Comparison of ENCODE assay signal across 8 cellular contexts in genomic region chr1:27934818-27935549, GRCh38. TPM values are rescaled to one million over a fixed set of nuclear protein-coding genes. Genes with fewer than 3 reads are reported as not detected.
A peak's percentile ranks its signal among the peaks of the same experiment; 100 is the strongest.
DNase-seq lines count a peak whose midpoint lies in the region; ATAC-seq and TF ChIP-seq lines count a peak whose summit lies in the region.

Gene SMPDL3B (plus strand): TSS chr1:27935000. CDS start chr1:27935184, 184 bp downstream.

- H3K9me3 ChIP-seq in IMR-90 (ENCODE audit: control insufficient read depth, insufficient read depth, low read length) (no peaks in the 10 kb centered on the region), iPS-18a (ENCODE audit: control insufficient read depth, low read depth, low read length) (no peaks in the 10 kb centered on the region), testis (no peaks in the 10 kb centered on the region)

- no peaks in the 10 kb centered on the region for H3K79me1 ChIP-seq in IMR-90 (ENCODE audit: low read depth in 1 of 2, low read length in 2 of 2)

- no peak within 1 kb of the TSS for H3K56ac ChIP-seq in IMR-90 (ENCODE audit: extremely low read depth, insufficient read depth, low read length)

- TF ChIP-seq RAD21 in IMR-90 (IDR thresholded peaks at IDR 0.05; ENCODE audit: low read length), result no peak

- POLR2A ChIA-PET in IMR-90 (lab: Charles Lee; ENCODE audit: unreplicated experiment), result no interaction called here

- H2BK20ac ChIP-seq in IMR-90 (ENCODE audit: low read depth, low read length), result no peak within 1 kb of the TSS

- peaks cover 25% of the 10 kb centered on the region for H3K27me3 ChIP-seq in IMR-90 (ENCODE audit: control insufficient read depth, insufficient read depth, low read length)
- H3K27me3 ChIP-seq in iPS-18a (ENCODE audit: control insufficient read depth, insufficient read depth, low read length), result peaks cover 4% of the 10 kb centered on the region
- no peaks in the 10 kb centered on the region for H3K27me3 ChIP-seq in testis

- ATAC-seq in IMR-90 (ENCODE audit: low read depth) (peak; percentile 72), HG03439 (IDR thresholded peaks at IDR 0.05; ENCODE audit: unreplicated experiment) (no peak)

- H3K36me3 ChIP-seq in IMR-90 (ENCODE audit: control insufficient read depth, insufficient read depth, low read length), result no peaks in the 10 kb centered on the region
- H3K36me3 ChIP-seq in iPS-18a (ENCODE audit: control insufficient read depth, low read depth, low read length), result no peaks in the 10 kb centered on the region
- H3K36me3 ChIP-seq in testis (ENCODE audit: low read depth, missing control alignments), result no peaks in the 10 kb centered on the region

- TF ChIP-seq CTCF in IMR-90 (conservative IDR thresholded peaks at IDR 0.05; ENCODE audit: low read depth, low read length) (no peak), VCaP (conservative IDR thresholded peaks at IDR 0.05) (peak; percentile 59), testis (IDR thresholded peaks at IDR 0.05) (no peak)

- H3K4ac ChIP-seq in IMR-90 (ENCODE audit: low read depth, low read length), result no peak within 1 kb of the TSS

- in situ Hi-C loops in IMR-90 (cut with MboI; ENCODE audit: low sequenced_read_pairs), result no loop called here

- DNase-seq in DMS53 (lab: John Stamatoyannopoulos, UW) (peak; percentile 87), IMR-90 (no peak), testis (peak; percentile 18), hippocampal formation (lab: John Stamatoyannopoulos, UW) (no peak), amygdala (lab: John Stamatoyannopoulos, UW) (no peak)

- no peaks in the 10 kb centered on the region for H4K20me1 ChIP-seq in IMR-90 (ENCODE audit: insufficient read depth, low read length)

- TF ChIP-seq POLR2A in IMR-90 (IDR thresholded peaks at IDR 0.05; ENCODE audit: low read depth, low read length) (no peak), testis (IDR thresholded peaks at IDR 0.05) (no peak)

- WGBS in IMR-90 (ENCODE audit: extremely low coverage in 2 of 2, insufficient read length in 1 of 2), 2 experiments, result 5% methylated on average over 6 of the region's 16 CpGs; no CpG with 5 or more reads in 1 of the 2 experiments
- 25 to 29% methylated on average over 11 to 16 of the region's 16 CpGs for WGBS in testis, 2 donors

- H3K4me3 ChIP-seq in IMR-90 (ENCODE audit: insufficient read depth, low read depth, low read length) (peak within 1 kb of the TSS; percentile 12; the same call in 1 of the 2 replicates), iPS-18a (ENCODE audit: low read length) (peak within 1 kb of the TSS; percentile 70), testis (no peak within 1 kb of the TSS)

- H3K14ac ChIP-seq in IMR-90 (replicated peaks; ENCODE audit: low read depth, low read length), result no peak within 1 kb of the TSS

- H2AK5ac ChIP-seq in IMR-90 (ENCODE audit: low read depth, low read length), result no peak within 1 kb of the TSS

- no peak within 1 kb of the TSS for H4K8ac ChIP-seq in IMR-90 (ENCODE audit: low read depth in 2 of 2, low read length in 2 of 2)

- no peak within 1 kb of the TSS for H2BK120ac ChIP-seq in IMR-90 (ENCODE audit: low read depth, low read length)

- no peak within 1 kb of the TSS for H2BK15ac ChIP-seq in IMR-90 (ENCODE audit: low read depth, low read length)

- peak within 1 kb of the TSS; percentile 4 for H2AK9ac ChIP-seq in IMR-90 (replicated peaks; ENCODE audit: low read depth, low read length, poor library complexity)

- no TSS peak for BruUV-seq in IMR-90 (replicated peaks; lab: Mats Ljungman, UMichigan)

- H2BK5ac ChIP-seq in IMR-90 (ENCODE audit: low read depth, low read length, poor library complexity, severe bottlenecking), result no peak within 1 kb of the TSS

- dilution Hi-C loops in IMR-90 (cut with HindIII; ENCODE audit: low sequenced_read_pairs, unreplicated experiment), result no loop called here

- H3K4me2 ChIP-seq in IMR-90 (ENCODE audit: low read depth, low read length), result peak within 1 kb of the TSS; percentile 75

- H3K9me1 ChIP-seq in IMR-90 (ENCODE audit: insufficient read depth, low read length), result no peaks in the 10 kb centered on the region

- H3K27ac ChIP-seq in IMR-90 (ENCODE audit: insufficient read depth, low read length) (no peak within 1 kb of the TSS), VCaP (peak within 1 kb of the TSS; percentile 78), iPS-18a (ENCODE audit: low read length) (peak within 1 kb of the TSS; percentile 49), testis (no peak within 1 kb of the TSS)

- H2AFZ ChIP-seq in IMR-90 (replicated peaks; ENCODE audit: low read length, poor library complexity), result peak within 1 kb of the TSS; percentile 78

- CTCF ChIA-PET in IMR-90 (lab: Yijun Ruan, JAX), result no interaction called here

- no peak within 1 kb of the TSS for H3K23ac ChIP-seq in IMR-90 (ENCODE audit: low read depth, low read length)

- no peak within 1 kb of the TSS for H3K9ac ChIP-seq in IMR-90 (ENCODE audit: low read depth, low read length)
- peak within 1 kb of the TSS; percentile 73 for H3K9ac ChIP-seq in iPS-18a (ENCODE audit: low read length)

- H3K18ac ChIP-seq in IMR-90 (ENCODE audit: low read depth, low read length), result no peak within 1 kb of the TSS

- H3K4me1 ChIP-seq in IMR-90 (ENCODE audit: control insufficient read depth, insufficient read depth, low read length) (peaks cover 4% of the 10 kb centered on the region), iPS-18a (ENCODE audit: control insufficient read depth, low read depth, low read length) (peaks cover 21% of the 10 kb centered on the region), testis (peaks cover 6% of the 10 kb centered on the region)

- intact Hi-C loops in IMR-90 (cut with micrococcal nuclease), result no loop called here
- intact Hi-C loops in testis (cut with DNase I; ENCODE audit: low total_unique reads), result no loop called here

- H4K5ac ChIP-seq in IMR-90 (ENCODE audit: low read depth, low read length), result no peak within 1 kb of the TSS

- H4K91ac ChIP-seq in IMR-90 (ENCODE audit: insufficient read depth, low read depth, low read length), result no peak within 1 kb of the TSS

TF ChIP-seq in IMR-90, 13 proteins besides CTCF, POLR2A, EP300 and RAD21:
- TF ChIP-seq MAZ (IDR thresholded peaks at IDR 0.05; ENCODE audit: borderline replicate concordance, low read depth, low read length), result no peak
- no peak for TF ChIP-seq CHD1 (IDR thresholded peaks at IDR 0.05; ENCODE audit: low read depth, low read length)
- no peak for TF ChIP-seq RFX5 (IDR thresholded peaks at IDR 0.05; ENCODE audit: low read depth, low read length)
- TF ChIP-seq BHLHE40 (IDR thresholded peaks at IDR 0.05; ENCODE audit: low read depth, low read length), result no peak
- TF ChIP-seq CEBPB (IDR thresholded peaks at IDR 0.05; ENCODE audit: low read depth, low read length), result no peak
- no peak for TF ChIP-seq ELK1 (IDR thresholded peaks at IDR 0.05; ENCODE audit: borderline replicate concordance, low read depth, low read length)
- TF ChIP-seq NFE2L2 (IDR thresholded peaks at IDR 0.05; ENCODE audit: low read depth, low read length), result no peak
- no peak for TF ChIP-seq SMC3 (IDR thresholded peaks at IDR 0.05; ENCODE audit: low read depth, low read length)
- no peak for TF ChIP-seq MAFK (IDR thresholded peaks at IDR 0.05; ENCODE audit: low read depth, low read length)
- no peak for TF ChIP-seq FOS (IDR thresholded peaks at IDR 0.05; ENCODE audit: low read depth, low read length)

RNA-seq across cellular contexts. Expression of gene SMPDL3B, which starts in this region (rescaled TPM):
- not detected in 2 replicates for total RNA-seq in IMR-90 (2012; rRNA removed)
- not detected in 2 replicates for polyA plus RNA-seq in IMR-90 (2012; rRNA removed)
- polyA plus RNA-seq in IMR-90 (2012; cell fraction: cytosol; rRNA removed), result 0.04 and 0.05 TPM in 2 replicates
- not detected in 2 replicates for polyA plus RNA-seq in IMR-90 (2012; cell fraction: nucleus; rRNA removed; ENCODE audit: low replicate concordance)
- 1 to 10 TPM; 2.1 to 2.5 TPM for total RNA-seq in testis
- 2.7 TPM for polyA plus RNA-seq in testis (ENCODE audit: insufficient read depth, low read depth, low replicate concordance)

Comparison
In these comparisons a context has a peak if more than half of its experiments do, and no peak if none do; other contexts are left out.
1. Peak in ATAC-seq, H3K4me3 ChIP-seq and H3K4me2 ChIP-seq in IMR-90; RNA of the gene not detected or under 1 TPM.
2. DNase-seq: peak in DMS53 (single experiment) and testis (single experiment); none in IMR-90 (single experiment), hippocampal formation (0 of 2) and amygdala (0 of 56).
3. H3K27ac ChIP-seq: peak in VCaP (single experiment) and iPS-18a (single experiment); none in IMR-90 (single experiment) and testis (0 of 2).